ENCODE assay signal across 1 cellular context in genomic region chr12:131829795-131830334, GRCh38.
TF ChIP-seq lines count a peak whose summit lies in the region.

No MANE protein-coding gene starts in this region.

TF ChIP-seq in GM23338, 12 proteins besides CTCF, POLR2A, EP300 and RAD21 (continued from another document):
- TF ChIP-seq REST (IDR thresholded peaks at IDR 0.05; ENCODE audit: unreplicated experiment) (no peak), EZH2 (IDR thresholded peaks at IDR 0.05; ENCODE audit: low read depth, unreplicated experiment) (no peak), STAT1 (IDR thresholded peaks at IDR 0.05; ENCODE audit: unreplicated experiment) (no peak), POLR2AphosphoS5 (IDR thresholded peaks at IDR 0.05; ENCODE audit: low read depth) (no peak), ZNF114 (CRISPR knock-in tag; IDR thresholded peaks at IDR 0.05) (no peak), ZNF462 (CRISPR knock-in tag; IDR thresholded peaks at IDR 0.05) (no peak), ETS1 (IDR thresholded peaks at IDR 0.05) (no peak), ZNF331 (CRISPR knock-in tag; IDR thresholded peaks at IDR 0.05; ENCODE audit: low read depth) (no peak)
